In the genomic region with DNA sequence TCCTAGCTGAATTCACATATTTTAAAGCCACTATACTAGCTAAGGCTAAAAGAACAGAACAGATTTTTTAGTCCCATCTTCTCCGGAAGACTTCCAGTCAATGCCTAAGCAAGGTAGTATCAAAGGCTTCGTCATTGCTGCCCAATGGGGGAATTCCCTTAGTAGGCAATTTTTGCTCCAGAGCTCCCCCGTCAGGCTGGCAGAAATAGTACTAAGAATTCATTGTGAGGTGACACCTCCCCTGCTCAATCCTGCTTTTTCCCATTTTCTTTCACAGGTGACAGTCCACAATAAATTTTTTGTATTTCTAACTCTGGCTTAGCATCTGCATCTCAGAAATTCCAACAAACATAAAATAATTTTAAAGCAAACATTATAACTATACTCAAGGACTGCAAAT, we compare ENCODE assay signal across 1 cellular context.
TF ChIP-seq lines count a peak whose summit lies in the region.

No MANE protein-coding gene starts in this region.

TF ChIP-seq in K562, 482 proteins besides CTCF, POLR2A, EP300 and RAD21 (continued from another document):
- TF ChIP-seq PTBP1 (IDR thresholded peaks at IDR 0.05; ENCODE audit: low read depth, low read length) (no peak), MTA3 (IDR thresholded peaks at IDR 0.05; ENCODE audit: borderline replicate concordance) (no peak), ZNF121 (CRISPR knock-in tag; conservative IDR thresholded peaks at IDR 0.05) (no peak), ZNF444 (CRISPR knock-in tag; IDR thresholded peaks at IDR 0.05) (no peak), NFRKB (IDR thresholded peaks at IDR 0.05; ENCODE audit: low read depth) (no peak)
